In genomic region chr1:45299296-45299695, GRCh38 we compare ENCODE assay signal across 26 cellular contexts. TPM values are rescaled to one million over a fixed set of nuclear protein-coding genes. Genes with fewer than 3 reads are reported as not detected.
"Had no signal": no experiment of that assay in that cellular context is flagged by ENCODE, and none has a peak within 500 bp of the region (broad histone marks: within the 10 kb centered on the region; RNA-seq: fewer than 3 reads in every experiment).

No MANE protein-coding gene starts in this region.

- H3K4me3 Mint-ChIP-seq: naive B cell; naive thymus-derived CD8-positive, alpha-beta T cell; natural killer cell treated with Interleukin-12 subunit alpha and Interleukin-12 subunit beta and Interleukin-15 and Interleukin-18, amount 100 ng/mL, for 72 hours; stimulated activated effector memory CD8-positive, alpha-beta T cell treated with anti-CD3 and anti-CD28 coated beads, Interleukin-12 subunit alpha, Interleukin-12 subunit beta, amount 100 ng/mL, for 72 hours; stimulated activated naive B cell treated with anti-CD40 and anti-IgM and Interleukin-4, amounts not matched to agents 10 μg/mL and 1 μg/mL and 100 μg/mL, for 72 hours; stimulated activated naive CD8-positive, alpha-beta T cell treated with anti-CD3 and anti-CD28 coated beads, Interleukin-15, Interleukin-2, amounts not matched to agents 100 ng/mL and 50 ng/mL, for 24 hours had no signal

- DNase-seq: naive B cell; naive thymus-derived CD8-positive, alpha-beta T cell; occipital lobe; retina; right cardiac atrium; right lobe of liver; sigmoid colon; small intestine; stimulated activated CD4-positive, alpha-beta T cell treated with anti-CD3 and anti-CD28 coated beads, Interleukin-15, amount 100 ng/mL, for 24 hours; stimulated activated CD4-positive, alpha-beta T cell treated with anti-CD3 and anti-CD28 coated beads, Interleukin-2, amount 100 ng/mL, for 24 hours; stimulated activated CD4-positive, alpha-beta T cell treated with anti-CD3 and anti-CD28 coated beads, Interleukin-2, amount 100 ng/mL, for 48 hours; stimulated activated CD4-positive, alpha-beta T cell treated with anti-CD3 and anti-CD28 coated beads, Interleukin-4, amount 100 ng/mL, for 24 hours; stimulated activated naive B cell treated with anti-CD40 and anti-IgM and Interleukin-4, amounts not matched to agents 10 μg/mL and 1 μg/mL and 100 μg/mL, for 72 hours; stimulated activated naive CD4-positive, alpha-beta T cell treated with Interleukin-2 at 50 U/mL for 16 hours; stomach; thyroid gland; trophoblast cell; upper lobe of left lung had no signal

- ATAC-seq: naive thymus-derived CD8-positive, alpha-beta T cell; natural killer cell treated with Interleukin-12 subunit alpha and Interleukin-12 subunit beta and Interleukin-15 and Interleukin-18, amount 100 ng/mL, for 72 hours; pancreas; right cardiac atrium; right lobe of liver; stimulated activated effector memory CD8-positive, alpha-beta T cell treated with anti-CD3 and anti-CD28 coated beads, Interleukin-12 subunit alpha, Interleukin-12 subunit beta, amount 100 ng/mL, for 72 hours; stimulated activated naive B cell treated with anti-CD40 and anti-IgM and Interleukin-4, amounts not matched to agents 10 μg/mL and 1 μg/mL and 100 μg/mL, for 72 hours had no signal

- H3K9me3 Mint-ChIP-seq: naive B cell; naive thymus-derived CD8-positive, alpha-beta T cell; natural killer cell treated with Interleukin-12 subunit alpha and Interleukin-12 subunit beta and Interleukin-15 and Interleukin-18, amount 100 ng/mL, for 72 hours; stimulated activated effector memory CD8-positive, alpha-beta T cell treated with anti-CD3 and anti-CD28 coated beads, Interleukin-12 subunit alpha, Interleukin-12 subunit beta, amount 100 ng/mL, for 72 hours; stimulated activated naive B cell treated with anti-CD40 and anti-IgM and Interleukin-4, amounts not matched to agents 10 μg/mL and 1 μg/mL and 100 μg/mL, for 72 hours; stimulated activated naive CD8-positive, alpha-beta T cell treated with anti-CD3 and anti-CD28 coated beads, Interleukin-15, Interleukin-2, amounts not matched to agents 100 ng/mL and 50 ng/mL, for 24 hours had no signal

- H3K27me3 Mint-ChIP-seq: naive B cell; naive thymus-derived CD8-positive, alpha-beta T cell; natural killer cell treated with Interleukin-12 subunit alpha and Interleukin-12 subunit beta and Interleukin-15 and Interleukin-18, amount 100 ng/mL, for 72 hours; stimulated activated naive B cell treated with anti-CD40 and anti-IgM and Interleukin-4, amounts not matched to agents 10 μg/mL and 1 μg/mL and 100 μg/mL, for 72 hours; stimulated activated naive CD8-positive, alpha-beta T cell treated with anti-CD3 and anti-CD28 coated beads, Interleukin-15, Interleukin-2, amounts not matched to agents 100 ng/mL and 50 ng/mL, for 24 hours had no signal

- H3K36me3 ChIP-seq: pancreas, prostate gland, right lobe of liver, sigmoid colon, stomach, thoracic aorta, thyroid gland, tibial nerve, upper lobe of left lung, vagina had no signal

- H3K27me3 ChIP-seq: pancreas, right lobe of liver, sigmoid colon, stomach, thyroid gland, tibial nerve, upper lobe of left lung, vagina had no signal

- H3K4me1 ChIP-seq: prostate gland had no signal

- H3K36me3 Mint-ChIP-seq: naive B cell; natural killer cell treated with Interleukin-12 subunit alpha and Interleukin-12 subunit beta and Interleukin-15 and Interleukin-18, amount 100 ng/mL, for 72 hours; stimulated activated naive B cell treated with anti-CD40 and anti-IgM and Interleukin-4, amounts not matched to agents 10 μg/mL and 1 μg/mL and 100 μg/mL, for 72 hours had no signal

- H3K9me3 ChIP-seq: pancreas, prostate gland, right lobe of liver, sigmoid colon, stomach, thoracic aorta, thyroid gland, tibial nerve, upper lobe of left lung, vagina had no signal

- H3K27ac Mint-ChIP-seq: naive thymus-derived CD8-positive, alpha-beta T cell; natural killer cell treated with Interleukin-12 subunit alpha and Interleukin-12 subunit beta and Interleukin-15 and Interleukin-18, amount 100 ng/mL, for 72 hours; stimulated activated effector memory CD8-positive, alpha-beta T cell treated with anti-CD3 and anti-CD28 coated beads, Interleukin-12 subunit alpha, Interleukin-12 subunit beta, amount 100 ng/mL, for 72 hours; stimulated activated naive B cell treated with anti-CD40 and anti-IgM and Interleukin-4, amounts not matched to agents 10 μg/mL and 1 μg/mL and 100 μg/mL, for 72 hours; stimulated activated naive CD8-positive, alpha-beta T cell treated with anti-CD3 and anti-CD28 coated beads, Interleukin-15, Interleukin-2, amounts not matched to agents 100 ng/mL and 50 ng/mL, for 24 hours had no signal

- H3K27ac ChIP-seq: pancreas, prostate gland, right lobe of liver, sigmoid colon, stomach, thoracic aorta, thyroid gland, tibial nerve, upper lobe of left lung, vagina had no signal

- H3K4me3 ChIP-seq: pancreas, prostate gland, right lobe of liver, sigmoid colon, stomach, thoracic aorta, thyroid gland, tibial nerve, upper lobe of left lung, vagina had no signal

RNA-seq across cellular contexts. Expression of gene HPDL, which starts 27.4 kb away (rescaled TPM):
- total RNA-seq: thoracic aorta had no signal
